ENCODE assay signal across 1 cellular context in the genomic region with DNA sequence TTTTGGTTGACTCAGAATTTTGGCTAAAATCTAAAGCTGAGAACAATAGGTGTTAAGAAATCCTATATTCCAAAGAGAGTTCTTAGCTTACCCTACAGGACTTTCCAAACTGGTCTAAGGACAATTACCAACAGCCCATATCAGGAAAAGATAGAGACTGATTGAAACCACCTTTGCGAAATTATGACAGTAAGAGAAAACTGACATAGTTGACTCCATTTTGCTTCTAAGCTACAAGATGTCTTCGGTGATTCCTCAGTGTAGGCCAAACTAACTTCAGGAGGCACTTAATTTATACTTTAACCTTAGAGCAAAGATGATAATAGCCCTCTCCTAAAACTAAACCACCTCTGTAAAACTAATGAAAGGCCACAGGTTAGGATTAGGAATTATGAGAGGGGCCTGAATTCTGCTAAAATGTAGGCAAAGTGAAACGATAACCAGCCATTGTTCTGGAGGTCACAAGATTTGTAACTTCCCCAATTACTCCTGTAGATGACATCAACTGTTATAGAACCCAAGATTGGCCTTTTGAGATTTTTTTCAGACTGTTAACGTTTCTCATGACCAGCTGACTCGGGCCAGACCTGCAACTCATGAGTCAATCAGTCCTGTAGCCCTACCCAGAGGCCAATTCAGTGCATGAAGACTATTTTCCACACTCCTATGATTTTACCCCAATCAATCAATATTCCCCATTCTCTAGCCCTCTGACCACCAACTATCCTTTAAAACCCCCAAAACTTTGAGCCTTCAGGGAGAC.
A peak's percentile ranks its signal among the peaks of the same experiment; 100 is the strongest.
TF ChIP-seq lines count a peak whose summit lies in the region.

No MANE protein-coding gene starts in this region.

TF ChIP-seq in K562, 482 proteins besides CTCF, POLR2A, EP300 and RAD21 (continued from another document and continues in another):
- TF ChIP-seq, protein P1, sequence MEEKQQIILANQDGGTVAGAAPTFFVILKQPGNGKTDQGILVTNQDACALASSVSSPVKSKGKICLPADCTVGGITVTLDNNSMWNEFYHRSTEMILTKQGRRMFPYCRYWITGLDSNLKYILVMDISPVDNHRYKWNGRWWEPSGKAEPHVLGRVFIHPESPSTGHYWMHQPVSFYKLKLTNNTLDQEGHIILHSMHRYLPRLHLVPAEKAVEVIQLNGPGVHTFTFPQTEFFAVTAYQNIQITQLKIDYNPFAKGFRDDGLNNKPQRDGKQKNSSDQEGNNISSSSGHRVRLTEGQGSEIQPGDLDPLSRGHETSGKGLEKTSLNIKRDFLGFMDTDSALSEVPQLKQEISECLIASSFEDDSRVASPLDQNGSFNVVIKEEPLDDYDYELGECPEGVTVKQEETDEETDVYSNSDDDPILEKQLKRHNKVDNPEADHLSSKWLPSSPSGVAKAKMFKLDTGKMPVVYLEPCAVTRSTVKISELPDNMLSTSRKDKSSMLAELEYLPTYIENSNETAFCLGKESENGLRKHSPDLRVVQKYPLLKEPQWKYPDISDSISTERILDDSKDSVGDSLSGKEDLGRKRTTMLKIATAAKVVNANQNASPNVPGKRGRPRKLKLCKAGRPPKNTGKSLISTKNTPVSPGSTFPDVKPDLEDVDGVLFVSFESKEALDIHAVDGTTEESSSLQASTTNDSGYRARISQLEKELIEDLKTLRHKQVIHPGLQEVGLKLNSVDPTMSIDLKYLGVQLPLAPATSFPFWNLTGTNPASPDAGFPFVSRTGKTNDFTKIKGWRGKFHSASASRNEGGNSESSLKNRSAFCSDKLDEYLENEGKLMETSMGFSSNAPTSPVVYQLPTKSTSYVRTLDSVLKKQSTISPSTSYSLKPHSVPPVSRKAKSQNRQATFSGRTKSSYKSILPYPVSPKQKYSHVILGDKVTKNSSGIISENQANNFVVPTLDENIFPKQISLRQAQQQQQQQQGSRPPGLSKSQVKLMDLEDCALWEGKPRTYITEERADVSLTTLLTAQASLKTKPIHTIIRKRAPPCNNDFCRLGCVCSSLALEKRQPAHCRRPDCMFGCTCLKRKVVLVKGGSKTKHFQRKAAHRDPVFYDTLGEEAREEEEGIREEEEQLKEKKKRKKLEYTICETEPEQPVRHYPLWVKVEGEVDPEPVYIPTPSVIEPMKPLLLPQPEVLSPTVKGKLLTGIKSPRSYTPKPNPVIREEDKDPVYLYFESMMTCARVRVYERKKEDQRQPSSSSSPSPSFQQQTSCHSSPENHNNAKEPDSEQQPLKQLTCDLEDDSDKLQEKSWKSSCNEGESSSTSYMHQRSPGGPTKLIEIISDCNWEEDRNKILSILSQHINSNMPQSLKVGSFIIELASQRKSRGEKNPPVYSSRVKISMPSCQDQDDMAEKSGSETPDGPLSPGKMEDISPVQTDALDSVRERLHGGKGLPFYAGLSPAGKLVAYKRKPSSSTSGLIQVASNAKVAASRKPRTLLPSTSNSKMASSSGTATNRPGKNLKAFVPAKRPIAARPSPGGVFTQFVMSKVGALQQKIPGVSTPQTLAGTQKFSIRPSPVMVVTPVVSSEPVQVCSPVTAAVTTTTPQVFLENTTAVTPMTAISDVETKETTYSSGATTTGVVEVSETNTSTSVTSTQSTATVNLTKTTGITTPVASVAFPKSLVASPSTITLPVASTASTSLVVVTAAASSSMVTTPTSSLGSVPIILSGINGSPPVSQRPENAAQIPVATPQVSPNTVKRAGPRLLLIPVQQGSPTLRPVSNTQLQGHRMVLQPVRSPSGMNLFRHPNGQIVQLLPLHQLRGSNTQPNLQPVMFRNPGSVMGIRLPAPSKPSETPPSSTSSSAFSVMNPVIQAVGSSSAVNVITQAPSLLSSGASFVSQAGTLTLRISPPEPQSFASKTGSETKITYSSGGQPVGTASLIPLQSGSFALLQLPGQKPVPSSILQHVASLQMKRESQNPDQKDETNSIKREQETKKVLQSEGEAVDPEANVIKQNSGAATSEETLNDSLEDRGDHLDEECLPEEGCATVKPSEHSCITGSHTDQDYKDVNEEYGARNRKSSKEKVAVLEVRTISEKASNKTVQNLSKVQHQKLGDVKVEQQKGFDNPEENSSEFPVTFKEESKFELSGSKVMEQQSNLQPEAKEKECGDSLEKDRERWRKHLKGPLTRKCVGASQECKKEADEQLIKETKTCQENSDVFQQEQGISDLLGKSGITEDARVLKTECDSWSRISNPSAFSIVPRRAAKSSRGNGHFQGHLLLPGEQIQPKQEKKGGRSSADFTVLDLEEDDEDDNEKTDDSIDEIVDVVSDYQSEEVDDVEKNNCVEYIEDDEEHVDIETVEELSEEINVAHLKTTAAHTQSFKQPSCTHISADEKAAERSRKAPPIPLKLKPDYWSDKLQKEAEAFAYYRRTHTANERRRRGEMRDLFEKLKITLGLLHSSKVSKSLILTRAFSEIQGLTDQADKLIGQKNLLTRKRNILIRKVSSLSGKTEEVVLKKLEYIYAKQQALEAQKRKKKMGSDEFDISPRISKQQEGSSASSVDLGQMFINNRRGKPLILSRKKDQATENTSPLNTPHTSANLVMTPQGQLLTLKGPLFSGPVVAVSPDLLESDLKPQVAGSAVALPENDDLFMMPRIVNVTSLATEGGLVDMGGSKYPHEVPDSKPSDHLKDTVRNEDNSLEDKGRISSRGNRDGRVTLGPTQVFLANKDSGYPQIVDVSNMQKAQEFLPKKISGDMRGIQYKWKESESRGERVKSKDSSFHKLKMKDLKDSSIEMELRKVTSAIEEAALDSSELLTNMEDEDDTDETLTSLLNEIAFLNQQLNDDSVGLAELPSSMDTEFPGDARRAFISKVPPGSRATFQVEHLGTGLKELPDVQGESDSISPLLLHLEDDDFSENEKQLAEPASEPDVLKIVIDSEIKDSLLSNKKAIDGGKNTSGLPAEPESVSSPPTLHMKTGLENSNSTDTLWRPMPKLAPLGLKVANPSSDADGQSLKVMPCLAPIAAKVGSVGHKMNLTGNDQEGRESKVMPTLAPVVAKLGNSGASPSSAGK (IDR thresholded peaks at IDR 0.05), result no peak
- TF ChIP-seq SMARCB1 (IDR thresholded peaks at IDR 0.05; ENCODE audit: insufficient read length, low read depth) (no peak), GATAD2A (IDR thresholded peaks at IDR 0.05) (no peak), E2F5 (CRISPR knock-in tag; IDR thresholded peaks at IDR 0.05) (no peak), TFAM (CRISPR knock-in tag; conservative IDR thresholded peaks at IDR 0.05) (no peak), HNRNPK (IDR thresholded peaks at IDR 0.05; ENCODE audit: low read depth, low read length, poor library complexity, severe bottlenecking) (no peak), ZNF23 (CRISPR knock-in tag; IDR thresholded peaks at IDR 0.05) (no peak), KLF16 (IDR thresholded peaks at IDR 0.05) (no peak), ZZZ3 (IDR thresholded peaks at IDR 0.05) (no peak), ARID4B (CRISPR knock-in tag; IDR thresholded peaks at IDR 0.05) (no peak), TEAD2 (tag; IDR thresholded peaks at IDR 0.05) (0 out of 2 replicates have a peak, but pooled peaks have one; percentile 40), THRB (CRISPR knock-in tag; conservative IDR thresholded peaks at IDR 0.05) (no peak), SRSF9 (IDR thresholded peaks at IDR 0.05; ENCODE audit: borderline replicate concordance, low read depth, low read length) (no peak), ZNF316 (IDR thresholded peaks at IDR 0.05) (no peak), SAFB2 (IDR thresholded peaks at IDR 0.05; ENCODE audit: borderline replicate concordance, low read depth, low read length, severe bottlenecking) (no peak), ZNF589 (CRISPR knock-in tag; IDR thresholded peaks at IDR 0.05; ENCODE audit: low read depth) (0 out of 2 replicates have a peak, but pooled peaks have one; percentile 47), PTTG1 (tag; IDR thresholded peaks at IDR 0.05; ENCODE audit: low read depth) (peak; percentile 92), ZNF121 (CRISPR knock-in tag; conservative IDR thresholded peaks at IDR 0.05) (no peak), ZNF444 (CRISPR knock-in tag; IDR thresholded peaks at IDR 0.05) (no peak), TAF9B (IDR thresholded peaks at IDR 0.05; ENCODE audit: partially characterized antibody) (no peak), ARID2 (IDR thresholded peaks at IDR 0.05) (no peak), HINFP (tag; conservative IDR thresholded peaks at IDR 0.05; ENCODE audit: low read depth) (peak; percentile 72; the same call in 1 of the 2 replicates), ZNF431 (CRISPR knock-in tag; IDR thresholded peaks at IDR 0.05) (no peak)
- TF ChIP-seq, protein P2, sequence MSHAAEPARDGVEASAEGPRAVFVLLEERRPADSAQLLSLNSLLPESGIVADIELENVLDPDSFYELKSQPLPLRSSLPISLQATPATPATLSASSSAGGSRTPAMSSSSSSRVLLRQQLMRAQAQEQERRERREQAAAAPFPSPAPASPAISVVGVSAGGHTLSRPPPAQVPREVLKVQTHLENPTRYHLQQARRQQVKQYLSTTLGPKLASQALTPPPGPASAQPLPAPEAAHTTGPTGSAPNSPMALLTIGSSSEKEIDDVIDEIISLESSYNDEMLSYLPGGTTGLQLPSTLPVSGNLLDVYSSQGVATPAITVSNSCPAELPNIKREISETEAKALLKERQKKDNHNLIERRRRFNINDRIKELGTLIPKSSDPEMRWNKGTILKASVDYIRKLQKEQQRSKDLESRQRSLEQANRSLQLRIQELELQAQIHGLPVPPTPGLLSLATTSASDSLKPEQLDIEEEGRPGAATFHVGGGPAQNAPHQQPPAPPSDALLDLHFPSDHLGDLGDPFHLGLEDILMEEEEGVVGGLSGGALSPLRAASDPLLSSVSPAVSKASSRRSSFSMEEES (CRISPR knock-in tag; IDR thresholded peaks at IDR 0.05), result no peak
- TF ChIP-seq, protein P3, sequence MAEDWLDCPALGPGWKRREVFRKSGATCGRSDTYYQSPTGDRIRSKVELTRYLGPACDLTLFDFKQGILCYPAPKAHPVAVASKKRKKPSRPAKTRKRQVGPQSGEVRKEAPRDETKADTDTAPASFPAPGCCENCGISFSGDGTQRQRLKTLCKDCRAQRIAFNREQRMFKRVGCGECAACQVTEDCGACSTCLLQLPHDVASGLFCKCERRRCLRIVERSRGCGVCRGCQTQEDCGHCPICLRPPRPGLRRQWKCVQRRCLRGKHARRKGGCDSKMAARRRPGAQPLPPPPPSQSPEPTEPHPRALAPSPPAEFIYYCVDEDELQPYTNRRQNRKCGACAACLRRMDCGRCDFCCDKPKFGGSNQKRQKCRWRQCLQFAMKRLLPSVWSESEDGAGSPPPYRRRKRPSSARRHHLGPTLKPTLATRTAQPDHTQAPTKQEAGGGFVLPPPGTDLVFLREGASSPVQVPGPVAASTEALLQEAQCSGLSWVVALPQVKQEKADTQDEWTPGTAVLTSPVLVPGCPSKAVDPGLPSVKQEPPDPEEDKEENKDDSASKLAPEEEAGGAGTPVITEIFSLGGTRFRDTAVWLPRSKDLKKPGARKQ (CRISPR knock-in tag; IDR thresholded peaks at IDR 0.05), result no peak
- TF ChIP-seq, protein P4, sequence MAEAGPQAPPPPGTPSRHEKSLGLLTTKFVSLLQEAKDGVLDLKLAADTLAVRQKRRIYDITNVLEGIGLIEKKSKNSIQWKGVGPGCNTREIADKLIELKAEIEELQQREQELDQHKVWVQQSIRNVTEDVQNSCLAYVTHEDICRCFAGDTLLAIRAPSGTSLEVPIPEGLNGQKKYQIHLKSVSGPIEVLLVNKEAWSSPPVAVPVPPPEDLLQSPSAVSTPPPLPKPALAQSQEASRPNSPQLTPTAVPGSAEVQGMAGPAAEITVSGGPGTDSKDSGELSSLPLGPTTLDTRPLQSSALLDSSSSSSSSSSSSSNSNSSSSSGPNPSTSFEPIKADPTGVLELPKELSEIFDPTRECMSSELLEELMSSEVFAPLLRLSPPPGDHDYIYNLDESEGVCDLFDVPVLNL (CRISPR knock-in tag; IDR thresholded peaks at IDR 0.05; ENCODE audit: low read depth), result no peak
